ENCODE assay signal across 10 cellular contexts in the genomic region with DNA sequence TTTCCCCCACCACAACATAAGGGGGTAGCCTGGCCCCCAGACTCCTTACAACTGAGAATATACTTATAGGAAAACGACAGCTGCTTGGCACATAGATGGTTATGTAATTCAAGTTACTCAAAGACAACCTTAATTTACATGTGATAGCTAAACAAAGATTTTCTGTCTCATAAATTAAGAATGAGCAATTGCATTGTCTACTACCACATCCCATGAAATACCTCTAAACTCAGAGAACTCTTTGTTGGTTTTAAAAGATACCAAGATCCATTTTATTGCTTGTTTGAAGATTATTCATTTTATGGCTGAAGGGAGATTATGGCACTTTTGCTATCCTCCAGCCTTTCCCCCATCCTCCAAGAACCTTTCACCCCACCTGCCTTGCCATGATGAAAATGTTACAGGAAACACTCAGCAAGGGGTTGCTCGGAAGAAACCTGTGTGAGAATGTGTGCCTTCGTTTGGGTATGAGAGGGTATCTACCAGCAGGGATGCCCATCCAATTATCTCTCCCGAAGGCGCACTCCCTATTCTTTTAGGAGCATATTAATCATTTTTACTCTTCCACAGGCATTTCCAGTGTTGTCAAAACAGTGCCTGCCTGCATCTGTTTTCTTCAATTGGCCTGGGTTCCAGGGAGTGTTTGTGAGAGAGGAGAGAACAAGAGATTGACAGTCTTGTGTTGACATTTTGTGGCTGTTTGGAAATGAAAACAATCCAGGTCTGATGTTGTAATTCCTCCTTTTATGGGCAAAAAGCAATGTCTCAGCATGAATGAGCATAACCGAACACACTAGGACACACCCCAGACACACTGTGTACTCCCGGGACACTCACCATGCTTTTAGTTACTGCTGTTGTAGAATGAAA.
DNase-seq lines count a peak whose midpoint lies in the region; ATAC-seq and TF ChIP-seq lines count a peak whose summit lies in the region.
"Had no signal": no experiment of that assay in that cellular context is flagged by ENCODE, and none has a peak within 500 bp of the region (broad histone marks: within the 10 kb centered on the region; RNA-seq: fewer than 3 reads in every experiment).

No MANE protein-coding gene starts in this region.

- 80% methylated on average over 7 of the region's 7 CpGs for WGBS in heart right ventricle, 2 donors
- WGBS in smooth muscle cell (ENCODE audit: low lambda C conversion rate) = 62% methylated on average over 7 of the region's 7 CpGs
- 89% methylated on average over 6 of the region's 7 CpGs; no CpG with 5 or more reads in 1 of the 2 experiments for WGBS in endodermal cell (ENCODE audit: insufficient coverage in 1 of 2, insufficient read length in 1 of 2), 2 experiments

- intact Hi-C loops in heart right ventricle (cut with DNase I) = no loop called here

- H3K9me3 ChIP-seq in heart right ventricle = no peaks in the 10 kb centered on the region
- no peaks in the 10 kb centered on the region for H3K9me3 ChIP-seq in smooth muscle cell (replicated peaks; ENCODE audit: low read depth)
- no peaks in the 10 kb centered on the region for H3K9me3 ChIP-seq in endodermal cell (ENCODE audit: control insufficient read depth, low read length)
- H3K9me3 ChIP-seq: pancreas had no signal

- no peak overlapping the region for H3K4me3 Mint-ChIP-seq in endodermal cell

- peak in 6 of 8 donors; percentile 46 to 93 (median 61) for ATAC-seq in heart right ventricle
- no peak for ATAC-seq in HG03354 (IDR thresholded peaks at IDR 0.05; ENCODE audit: poor library complexity, severe bottlenecking, unreplicated experiment)

- DNase-seq in HEK293T (ENCODE audit: extremely low spot score) = peak; percentile 16
- DNase-seq in SK-MEL-5 (ENCODE audit: low read depth, low spot score) = peak; percentile 72
- DNase-seq in heart right ventricle = no peak
- no peak for DNase-seq in smooth muscle cell (lab: John Stamatoyannopoulos, UW; ENCODE audit: unreplicated experiment)
- no peak for DNase-seq in endodermal cell
- DNase-seq in NCI-H2081 (lab: John Stamatoyannopoulos, UW) = no peak
- no peak for DNase-seq in GOT3 (lab: John Stamatoyannopoulos, UW)
- DNase-seq: glutamatergic neuron, pancreas had no signal

- CTCF ChIA-PET in HEK293T (lab: Yijun Ruan, JAX) = no interaction called here

- peak overlapping the region in 1 of 10 donors; percentile 49 for H3K27ac ChIP-seq in heart right ventricle
- H3K27ac ChIP-seq in smooth muscle cell (ENCODE audit: low read depth) = no peak overlapping the region
- no peak overlapping the region for H3K27ac ChIP-seq in endodermal cell (ENCODE audit: low read depth, low read length)
- H3K27ac ChIP-seq: pancreas had no signal

- TF ChIP-seq CTCF in heart right ventricle (IDR thresholded peaks at IDR 0.05) (no peak), smooth muscle cell (IDR thresholded peaks at IDR 0.05; ENCODE audit: borderline replicate concordance, insufficient read depth, poor library complexity, severe bottlenecking) (no peak), endodermal cell (conservative IDR thresholded peaks at IDR 0.05) (no peak)

- H3K27me3 ChIP-seq in heart right ventricle = no peaks in the 10 kb centered on the region
- H3K27me3 ChIP-seq in smooth muscle cell (ENCODE audit: low read depth) = no peaks in the 10 kb centered on the region
- no peaks in the 10 kb centered on the region for H3K27me3 ChIP-seq in endodermal cell (ENCODE audit: control insufficient read depth, insufficient read depth, low read length, poor library complexity, severe bottlenecking)
- H3K27me3 ChIP-seq: pancreas had no signal

- H3K36me3 ChIP-seq in heart right ventricle (no peaks in the 10 kb centered on the region), smooth muscle cell (ENCODE audit: low read depth) (no peaks in the 10 kb centered on the region), endodermal cell (ENCODE audit: control insufficient read depth, insufficient read depth, low read length) (no peaks in the 10 kb centered on the region)
- H3K36me3 ChIP-seq: pancreas had no signal

- in situ Hi-C loops in SK-MEL-5 (cut with HindIII; ENCODE audit: low pct_unique_long_range_greater_than_20kb, low sequenced_read_pairs) = no loop called here

- H3K4me3 ChIP-seq in heart right ventricle (no peak overlapping the region), smooth muscle cell (no peak overlapping the region), endodermal cell (ENCODE audit: low read length) (no peak overlapping the region)
- H3K4me3 ChIP-seq: pancreas had no signal

- no peaks in the 10 kb centered on the region for H3K79me2 ChIP-seq in smooth muscle cell (ENCODE audit: low read depth)

- no peak overlapping the region for H3K27ac Mint-ChIP-seq in endodermal cell

- H3K9ac ChIP-seq in smooth muscle cell (ENCODE audit: low read depth) (no peak overlapping the region), endodermal cell (ENCODE audit: extremely low read depth, low read length, poor library complexity, severe bottlenecking) (no peak overlapping the region)

- no peaks in the 10 kb centered on the region for H3K9me3 Mint-ChIP-seq in endodermal cell

- no peaks in the 10 kb centered on the region for H3K27me3 Mint-ChIP-seq in endodermal cell (ENCODE audit: insufficient read depth)

- no peaks in the 10 kb centered on the region for H3K4me1 Mint-ChIP-seq in endodermal cell

- H3K4me1 ChIP-seq in heart right ventricle (peaks cover 0 to 14% (median 0%) of the 10 kb centered on the region in 9 donors), smooth muscle cell (ENCODE audit: low read depth) (peaks cover 4% of the 10 kb centered on the region), endodermal cell (ENCODE audit: control insufficient read depth, insufficient read depth, low read length) (no peaks in the 10 kb centered on the region)
- H3K4me1 ChIP-seq: pancreas had no signal

- POLR2A ChIA-PET in HEK293T (lab: Yijun Ruan, JAX) = no interaction called here

- no peaks in the 10 kb centered on the region for H4K20me1 ChIP-seq in smooth muscle cell (ENCODE audit: low read depth)

- H3K4me2 ChIP-seq in smooth muscle cell = peak overlapping the region; percentile 57

- peaks cover 3% of the 10 kb centered on the region for H3F3A ChIP-seq in smooth muscle cell (ENCODE audit: low read depth)

- no peaks in the 10 kb centered on the region for H3K36me3 Mint-ChIP-seq in endodermal cell (ENCODE audit: low read depth)

- peak overlapping the region; percentile 86 for H2AFZ ChIP-seq in smooth muscle cell (ENCODE audit: low read depth)

TF ChIP-seq in HEK293T, 16 proteins besides CTCF, POLR2A, EP300 and RAD21:
- TF ChIP-seq, protein P1, sequence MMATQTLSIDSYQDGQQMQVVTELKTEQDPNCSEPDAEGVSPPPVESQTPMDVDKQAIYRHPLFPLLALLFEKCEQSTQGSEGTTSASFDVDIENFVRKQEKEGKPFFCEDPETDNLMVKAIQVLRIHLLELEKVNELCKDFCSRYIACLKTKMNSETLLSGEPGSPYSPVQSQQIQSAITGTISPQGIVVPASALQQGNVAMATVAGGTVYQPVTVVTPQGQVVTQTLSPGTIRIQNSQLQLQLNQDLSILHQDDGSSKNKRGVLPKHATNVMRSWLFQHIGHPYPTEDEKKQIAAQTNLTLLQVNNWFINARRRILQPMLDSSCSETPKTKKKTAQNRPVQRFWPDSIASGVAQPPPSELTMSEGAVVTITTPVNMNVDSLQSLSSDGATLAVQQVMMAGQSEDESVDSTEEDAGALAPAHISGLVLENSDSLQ (IDR thresholded peaks at IDR 0.05) = peak; percentile 87
- TF ChIP-seq FOXA1 (IDR thresholded peaks at IDR 0.05) (no peak), FOXK2 (IDR thresholded peaks at IDR 0.05) (no peak)
TF ChIP-seq in HEK293T: peak in this region for 1.

Comparison
In these comparisons a context has a peak if more than half of its experiments do, and no peak if none do; other contexts are left out.
1. DNase-seq: peak in HEK293T (single experiment) and SK-MEL-5 (single experiment); none in heart right ventricle (0 of 2), smooth muscle cell (single experiment), endodermal cell (single experiment), NCI-H2081 (0 of 2) and GOT3 (single experiment).